Comparison of ENCODE assay signal across 17 cellular contexts in the genomic region with DNA sequence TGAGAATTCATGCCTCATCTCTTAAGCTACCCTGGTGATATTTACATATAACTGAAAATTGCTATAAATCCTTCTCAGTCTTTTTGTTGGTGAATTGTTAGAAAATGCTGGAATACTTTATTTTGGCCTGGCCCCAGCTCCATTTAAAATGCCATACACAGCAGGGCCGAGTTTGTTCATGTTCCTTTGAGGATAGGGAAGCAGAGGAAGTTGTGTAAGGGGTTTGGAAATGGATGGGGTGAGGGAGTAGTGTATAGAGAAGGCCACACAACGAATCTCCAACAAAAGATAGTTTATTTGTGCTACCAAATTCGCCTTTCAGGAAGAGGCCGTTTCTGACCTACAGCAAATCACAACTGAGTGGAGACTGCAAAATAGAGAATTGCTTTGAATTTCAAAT.
"Had no signal": no experiment of that assay in that cellular context is flagged by ENCODE, and none has a peak within 500 bp of the region (broad histone marks: within the 10 kb centered on the region; RNA-seq: fewer than 3 reads in every experiment).

No MANE protein-coding gene starts in this region.

- H3K27me3 ChIP-seq: colonic mucosa, heart right ventricle, right lobe of liver, spleen, testis had no signal

- H3K27ac Mint-ChIP-seq: naive B cell; stimulated activated naive CD8-positive, alpha-beta T cell treated with anti-CD3 and anti-CD28 coated beads, Interleukin-15, amount 100 ng/mL, for 72 hours had no signal

- H3K4me3 ChIP-seq: colonic mucosa, heart right ventricle, lung, prostate gland, right lobe of liver, spleen, testis had no signal

- H3K4me3 Mint-ChIP-seq: naive B cell; stimulated activated naive CD8-positive, alpha-beta T cell treated with anti-CD3 and anti-CD28 coated beads, Interleukin-15, amount 100 ng/mL, for 72 hours had no signal

- ATAC-seq: heart right ventricle; left cardiac atrium; right lobe of liver; stimulated activated naive CD8-positive, alpha-beta T cell treated with anti-CD3 and anti-CD28 coated beads, Interleukin-15, amount 100 ng/mL, for 72 hours had no signal

- FAIRE-seq: frontal cortex had no signal

- DNase-seq: activated CD4-positive, CD25-positive, alpha-beta regulatory T cell treated with anti-CD3 and anti-CD28 coated beads, Interleukin-2, amount 50 U/mL, for 72 hours; activated naive CD4-positive, alpha-beta T cell treated with Interleukin-2 at 50 U/mL for 16 hours; activated T-cell treated with anti-CD3 and anti-CD28 coated beads for 4 hours; caudate nucleus; colonic mucosa; heart right ventricle; left cardiac atrium; naive B cell; occipital lobe; right lobe of liver; spleen; stimulated activated naive CD8-positive, alpha-beta T cell treated with anti-CD3 and anti-CD28 coated beads, Interleukin-15, amount 100 ng/mL, for 72 hours; T-helper 9 cell; testis had no signal

- H3K36me3 ChIP-seq: colonic mucosa, heart right ventricle, prostate gland, right lobe of liver, spleen had no signal

- H3K9me3 ChIP-seq: colonic mucosa, heart right ventricle, prostate gland, right lobe of liver, spleen, testis had no signal

- H3K4me1 ChIP-seq: colonic mucosa, right lobe of liver had no signal

- H3K27ac ChIP-seq: colonic mucosa, prostate gland, right lobe of liver, spleen, testis had no signal

- H3K27me3 Mint-ChIP-seq: naive B cell; stimulated activated naive CD8-positive, alpha-beta T cell treated with anti-CD3 and anti-CD28 coated beads, Interleukin-15, amount 100 ng/mL, for 72 hours had no signal

- H3K36me3 Mint-ChIP-seq: naive B cell had no signal

- H3K4me1 Mint-ChIP-seq: naive B cell; stimulated activated naive CD8-positive, alpha-beta T cell treated with anti-CD3 and anti-CD28 coated beads, Interleukin-15, amount 100 ng/mL, for 72 hours had no signal
